In genomic region chr16:53081032-53081424, GRCh38 we compare ENCODE assay signal across 14 cellular contexts. TPM values are rescaled to one million over a fixed set of nuclear protein-coding genes. Genes with fewer than 3 reads are reported as not detected.
DNase-seq lines count a peak whose midpoint lies in the region; ATAC-seq and TF ChIP-seq lines count a peak whose summit lies in the region.
"Had no signal": no experiment of that assay in that cellular context is flagged by ENCODE, and none has a peak within 500 bp of the region (broad histone marks: within the 10 kb centered on the region; RNA-seq: fewer than 3 reads in every experiment).

No MANE protein-coding gene starts in this region.

- TF ChIP-seq CTCF in colonic mucosa (IDR thresholded peaks at IDR 0.05) (no peak), lung (IDR thresholded peaks at IDR 0.05; ENCODE audit: control extremely low read depth, extremely low read depth) (no peak)

- H3K4me1 ChIP-seq in HUES48 (ENCODE audit: control insufficient read depth, insufficient read depth, low read length) (peaks cover 50% of the 10 kb centered on the region), colonic mucosa (no peaks in the 10 kb centered on the region), lung (ENCODE audit: control insufficient read depth in 2 of 2, insufficient read depth in 2 of 2, low read length in 2 of 2) (peaks cover 7 to 17% of the 10 kb centered on the region in 2 donors)

- DNase-seq in colonic mucosa = no peak
- DNase-seq in lung (ENCODE audit: low spot score) = no peak
- no peak for DNase-seq in T-helper 9 cell
- no peak for DNase-seq in DMS53 (lab: John Stamatoyannopoulos, UW)
- no peak for DNase-seq in DMS79 (lab: John Stamatoyannopoulos, UW)
- DNase-seq in ureter (ENCODE audit: low spot score) = no peak
- DNase-seq: activated CD4-positive, CD25-positive, alpha-beta regulatory T cell; activated T-cell treated with anti-CD3 and anti-CD28 coated beads, Interleukin-2, amount 50 U/mL, for 48 hours; RPMI8226 had no signal

- no peak for ATAC-seq in lung (ENCODE audit: insufficient read depth, low FRiP score)
- no peak for ATAC-seq in stimulated activated memory B cell treated with anti-CD40 and anti-IgM and Interleukin-4, amounts not matched to agents 10 μg/mL and 1 μg/mL and 100 μg/mL, for 72 hours

- intact Hi-C loops in colonic mucosa (cut with DNase I) = no loop called here

- H3K9ac ChIP-seq in HUES48 (ENCODE audit: low read depth, low read length) (no peak overlapping the region), colonic mucosa (ENCODE audit: low read depth in 2 of 2, low read length in 2 of 2) (peak overlapping the region in 1 of 2 donors; percentile 4)
- H3K9ac ChIP-seq: BLaER1 treated with 17β-estradiol and CSF1 and Interleukin-3, amounts not matched to agents 10 nM and 100 nM had no signal

- H3K27me3 ChIP-seq in HUES48 (ENCODE audit: control insufficient read depth, insufficient read depth, low read length) (no peaks in the 10 kb centered on the region), colonic mucosa (no peaks in the 10 kb centered on the region), lung (ENCODE audit: control insufficient read depth, insufficient read depth) (no peaks in the 10 kb centered on the region)
- H3K27me3 ChIP-seq: BLaER1 treated with 17β-estradiol and CSF1 and Interleukin-3, amounts not matched to agents 10 nM and 100 nM; cardiac muscle cell had no signal

- H3K4me3 ChIP-seq in HUES48 (ENCODE audit: low read depth, low read length) = no peak overlapping the region
- H3K4me3 ChIP-seq in colonic mucosa = no peak overlapping the region
- H3K4me3 ChIP-seq in lung = no peak overlapping the region
- H3K4me3 ChIP-seq: BLaER1 treated with 17β-estradiol and CSF1 and Interleukin-3, amounts not matched to agents 10 nM and 100 nM; cardiac muscle cell; K562 had no signal

- peak overlapping the region; percentile 62 for H3K27ac ChIP-seq in HUES48 (ENCODE audit: low read depth, low read length)
- peak overlapping the region; percentile 12 for H3K27ac ChIP-seq in colonic mucosa
- peak overlapping the region; percentile 26 to 40 for H3K27ac ChIP-seq in lung (ENCODE audit: low read depth in 1 of 2, low read length in 1 of 2)
- H3K27ac ChIP-seq: cardiac muscle cell had no signal

- H3K4me3 Mint-ChIP-seq in stimulated activated memory B cell treated with anti-CD40 and anti-IgM and Interleukin-4, amounts not matched to agents 10 μg/mL and 1 μg/mL and 100 μg/mL, for 72 hours = no peak overlapping the region

- no peaks in the 10 kb centered on the region for H3K9me3 Mint-ChIP-seq in stimulated activated memory B cell treated with anti-CD40 and anti-IgM and Interleukin-4, amounts not matched to agents 10 μg/mL and 1 μg/mL and 100 μg/mL, for 72 hours

- no peaks in the 10 kb centered on the region for H3K9me3 ChIP-seq in HUES48 (ENCODE audit: control insufficient read depth, insufficient read depth, low read length)
- no peaks in the 10 kb centered on the region for H3K9me3 ChIP-seq in colonic mucosa
- H3K9me3 ChIP-seq in lung (ENCODE audit: control insufficient read depth in 2 of 2, insufficient read depth in 1 of 2, low read length in 1 of 2) = no peaks in the 10 kb centered on the region

- no peaks in the 10 kb centered on the region for H3K27me3 Mint-ChIP-seq in stimulated activated memory B cell treated with anti-CD40 and anti-IgM and Interleukin-4, amounts not matched to agents 10 μg/mL and 1 μg/mL and 100 μg/mL, for 72 hours

- H3K36me3 ChIP-seq in HUES48 (ENCODE audit: control insufficient read depth, insufficient read depth, low read length) = 0 out of 2 replicates have a peak, but pooled peaks cover 2% of the 10 kb centered on the region
- no peaks in the 10 kb centered on the region for H3K36me3 ChIP-seq in colonic mucosa
- H3K36me3 ChIP-seq in lung (ENCODE audit: control insufficient read depth in 2 of 2, insufficient read depth in 2 of 2, low read length in 2 of 2) = no peaks in the 10 kb centered on the region
- H3K36me3 ChIP-seq: cardiac muscle cell had no signal

- H3K4me1 Mint-ChIP-seq in stimulated activated memory B cell treated with anti-CD40 and anti-IgM and Interleukin-4, amounts not matched to agents 10 μg/mL and 1 μg/mL and 100 μg/mL, for 72 hours = peaks cover 49% of the 10 kb centered on the region

- peak overlapping the region; percentile 58 for H3K27ac Mint-ChIP-seq in stimulated activated memory B cell treated with anti-CD40 and anti-IgM and Interleukin-4, amounts not matched to agents 10 μg/mL and 1 μg/mL and 100 μg/mL, for 72 hours

- peaks cover 32% of the 10 kb centered on the region for H3K36me3 Mint-ChIP-seq in stimulated activated memory B cell treated with anti-CD40 and anti-IgM and Interleukin-4, amounts not matched to agents 10 μg/mL and 1 μg/mL and 100 μg/mL, for 72 hours

RNA-seq across cellular contexts. Expression of gene CHD9, which starts 26.2 kb away (rescaled TPM):
- total RNA-seq in colonic mucosa (10 to 100 TPM; 39.2 to 66.1 TPM), lung (100 to 1,000 TPM in 1 of 2 donors, 10 to 100 TPM in 1; 57.7 to 138 TPM), ureter (135 TPM)
- 10 to 100 TPM; 12.7 to 21.1 TPM for polyA plus RNA-seq in lung

RNA-seq across cellular contexts. Expression of gene CHD9NB, which starts 28.3 kb away (rescaled TPM):
- total RNA-seq in colonic mucosa (1 to 10 TPM; 2.5 to 5.6 TPM), lung (10 to 100 TPM; 33.0 to 34.8 TPM), ureter (2.2 TPM)
- 10 to 100 TPM; 19.8 to 26.8 TPM for polyA plus RNA-seq in lung
- polyA plus RNA-seq: cardiac muscle cell had no signal

Comparison
In these comparisons a context has a peak if more than half of its experiments do, and no peak if none do; other contexts are left out.
1. H3K27ac ChIP-seq: peak in every context shown above with its lines; median percentile 62 in HUES48; 33 in lung; 12 in colonic mucosa.
2. RNA of gene CHD9NB, which starts 28.3 kb away (total RNA-seq): 33.0 to 34.8 TPM in lung; 2.5 to 5.6 TPM in colonic mucosa and 2.2 TPM in ureter (single experiment); every median in the first group is over 4 times any median in the second.